Comparison of ENCODE assay signal across 10 cellular contexts in the genomic region with DNA sequence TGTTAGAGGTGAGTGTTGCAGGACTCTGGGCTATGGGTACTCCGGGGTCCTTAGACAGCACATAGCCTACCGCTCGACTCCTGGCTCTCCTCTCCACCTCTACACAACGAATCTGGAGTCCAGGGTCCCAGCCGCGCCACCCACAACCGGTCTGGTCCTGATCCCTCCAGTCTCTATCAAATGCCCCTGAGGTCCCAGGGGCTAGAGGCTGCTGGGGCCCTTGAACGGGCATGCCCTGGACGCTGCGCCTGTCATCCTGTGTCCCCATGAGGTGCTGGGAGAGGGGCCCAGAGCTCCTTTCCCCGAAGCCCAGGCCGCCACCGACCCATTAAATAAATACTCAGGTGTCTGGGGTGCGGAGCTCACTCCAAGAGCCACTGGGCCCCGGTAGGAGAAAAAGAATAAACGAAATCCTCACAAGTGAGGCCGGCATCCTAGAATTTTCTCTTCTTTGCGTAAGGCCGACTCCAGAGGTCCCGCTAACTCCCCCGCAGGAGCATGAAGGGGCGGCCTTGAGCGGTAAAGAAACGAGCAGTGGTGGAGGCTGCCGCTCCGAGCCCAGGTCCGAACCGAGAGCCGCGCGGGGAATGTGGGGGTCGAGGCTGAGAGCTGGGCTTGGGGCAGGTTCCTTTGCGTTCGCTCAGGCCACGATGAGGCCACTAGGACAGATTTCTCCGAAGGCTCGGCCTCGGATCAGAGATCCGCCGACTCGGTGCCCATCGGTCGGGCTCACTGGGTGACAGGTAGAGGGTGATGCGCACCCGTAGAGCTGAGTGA.
A peak's percentile ranks its signal among the peaks of the same experiment; 100 is the strongest.
DNase-seq lines count a peak whose midpoint lies in the region; ATAC-seq and TF ChIP-seq lines count a peak whose summit lies in the region.
"Had no signal": no experiment of that assay in that cellular context is flagged by ENCODE, and none has a peak within 500 bp of the region (broad histone marks: within the 10 kb centered on the region; RNA-seq: fewer than 3 reads in every experiment).

No MANE protein-coding gene starts in this region.

- H3F3A ChIP-seq in SK-N-SH (replicated peaks; ENCODE audit: insufficient read depth): peaks cover under 1% of the 10 kb centered on the region

- H3K4me2 ChIP-seq in SK-N-SH: no peak overlapping the region
- H3K4me2 ChIP-seq in osteoblast (ENCODE audit: insufficient read depth, low read length): no peak overlapping the region

- H3K27ac ChIP-seq in SK-N-SH (ENCODE audit: low read depth in 2 of 2, low read length in 1 of 2) (no peak overlapping the region), osteoblast (ENCODE audit: low read depth, low read length) (no peak overlapping the region)

- no peak overlapping the region for H2AFZ ChIP-seq in SK-N-SH (ENCODE audit: low read depth)
- no peak overlapping the region for H2AFZ ChIP-seq in osteoblast (ENCODE audit: low read length)

- ATAC-seq in SK-N-SH treated with all-trans-retinoic acid at 6 μM for 48 hours (no peak), HG03469 (IDR thresholded peaks at IDR 0.05; ENCODE audit: unreplicated experiment) (no peak)
- ATAC-seq: sciatic nerve had no signal

- peaks cover 0 to 31% of the 10 kb centered on the region in 2 experiments; a peak in 1 of 4 replicates for H3K4me1 ChIP-seq in SK-N-SH (ENCODE audit: control insufficient read depth in 1 of 2, insufficient read depth in 2 of 2, low read depth in 1 of 2, low read length in 1 of 2)
- H3K4me1 ChIP-seq in NT2/D1 (ENCODE audit: insufficient read depth, insufficient read length): peaks cover 22% of the 10 kb centered on the region
- H3K4me1 ChIP-seq in osteoblast (ENCODE audit: insufficient read depth, low read length): no peaks in the 10 kb centered on the region

- peaks cover 38% of the 10 kb centered on the region for H3K27me3 ChIP-seq in SK-N-SH (ENCODE audit: insufficient read depth)
- H3K27me3 ChIP-seq in NT2/D1 (ENCODE audit: insufficient read depth, insufficient read length): peaks cover 56% of the 10 kb centered on the region
- H3K27me3 ChIP-seq in osteoblast (ENCODE audit: insufficient read depth, low read length): peaks cover 62% of the 10 kb centered on the region

- POLR2A ChIA-PET in SK-N-SH (lab: Yijun Ruan, JAX): no interaction called here

- no peak for TF ChIP-seq CTCF in SK-N-SH (IDR thresholded peaks at IDR 0.05)
- TF ChIP-seq CTCF in epithelial cell of esophagus (IDR thresholded peaks at IDR 0.05; ENCODE audit: insufficient read depth, low read depth, low read length, missing control alignments): no peak
- TF ChIP-seq CTCF in osteoblast (IDR thresholded peaks at IDR 0.05; ENCODE audit: extremely low read depth, low read depth, low read length): no peak

- DNase-seq in SK-N-SH: peak; percentile 39
- no peak for DNase-seq in NT2/D1 (ENCODE audit: low read depth, low spot score)
- no peak for DNase-seq in epithelial cell of esophagus (ENCODE audit: low read depth)
- DNase-seq in osteoblast (ENCODE audit: insufficient read length, low spot score, missing footprints): peak; percentile 91
- no peak for DNase-seq in NCI-H345 treated with DMSO at 0.1 percent for 48 hours (lab: John Stamatoyannopoulos, UW; ENCODE audit: unreplicated experiment)
- no peak for DNase-seq in NCI-H345 (lab: John Stamatoyannopoulos, UW)
- DNase-seq: NCI-H1048 had no signal

- no peaks in the 10 kb centered on the region for H3K9me2 ChIP-seq in SK-N-SH

- H3K9ac ChIP-seq in SK-N-SH (no peak overlapping the region), NT2/D1 (ENCODE audit: insufficient read length, low read depth) (peak overlapping the region; percentile 67)

- TF ChIP-seq RAD21 in SK-N-SH (IDR thresholded peaks at IDR 0.05; ENCODE audit: low read length): no peak

- TF ChIP-seq EP300 in SK-N-SH (IDR thresholded peaks at IDR 0.05; ENCODE audit: borderline replicate concordance in 1 of 2, low read depth in 1 of 2, low read length in 1 of 2): no peak

- H3K9me3 ChIP-seq in SK-N-SH (no peaks in the 10 kb centered on the region), NT2/D1 (ENCODE audit: insufficient read depth, low read length) (no peaks in the 10 kb centered on the region; the same call in 1 of the 2 replicates), osteoblast (ENCODE audit: low read depth, low read length) (no peaks in the 10 kb centered on the region)

- H3K4me3 ChIP-seq in SK-N-SH (ENCODE audit: low read depth in 2 of 2, low read length in 1 of 2): no peak overlapping the region; a peak in 1 of 4 replicates
- peak overlapping the region; percentile 60 for H3K4me3 ChIP-seq in NT2/D1 (ENCODE audit: insufficient read length, low read depth)
- peak overlapping the region; percentile 68 for H3K4me3 ChIP-seq in epithelial cell of esophagus (ENCODE audit: low read length)
- H3K4me3 ChIP-seq in osteoblast (ENCODE audit: insufficient read depth, low read length): no peak overlapping the region

- H4K20me1 ChIP-seq in SK-N-SH (ENCODE audit: insufficient read depth) (peaks cover 22% of the 10 kb centered on the region; the same call in 1 of the 2 replicates), osteoblast (ENCODE audit: insufficient read depth, low read length) (peaks cover 3% of the 10 kb centered on the region)

- 96% methylated on average over 44 of the region's 45 CpGs for WGBS in SK-N-SH (ENCODE audit: low lambda C conversion rate)

- CTCF ChIA-PET in SK-N-SH (lab: Yijun Ruan, JAX): interaction anchor here (0.9 to 1.4 kb wide), 2 partner anchors 22 to 904 kb away, joined by 3 to 4 read pairs; no protein-coding TSS in a partner anchor

- H3K79me2 ChIP-seq in SK-N-SH (ENCODE audit: insufficient read depth) (peaks cover 18% of the 10 kb centered on the region; the same call in 1 of the 2 replicates), osteoblast (ENCODE audit: insufficient read depth, low read length) (no peaks in the 10 kb centered on the region)

- H3K36me3 ChIP-seq in SK-N-SH (replicated peaks in 1 of 2; ENCODE audit: control insufficient read depth in 1 of 2, insufficient read depth in 2 of 2, low read length in 1 of 2) (no peaks in the 10 kb centered on the region), NT2/D1 (ENCODE audit: insufficient read depth, insufficient read length, low read length) (no peaks in the 10 kb centered on the region), osteoblast (ENCODE audit: insufficient read depth, low read length) (no peaks in the 10 kb centered on the region)

TF ChIP-seq in SK-N-SH, 30 proteins besides CTCF, POLR2A, EP300 and RAD21 (continues in another document):
- TF ChIP-seq ELF1 (IDR thresholded peaks at IDR 0.05) (no peak), NRF1 (IDR thresholded peaks at IDR 0.05; ENCODE audit: low read depth, low read length) (no peak), NFIC (IDR thresholded peaks at IDR 0.05; ENCODE audit: borderline replicate concordance) (no peak)
- TF ChIP-seq, protein P1, sequence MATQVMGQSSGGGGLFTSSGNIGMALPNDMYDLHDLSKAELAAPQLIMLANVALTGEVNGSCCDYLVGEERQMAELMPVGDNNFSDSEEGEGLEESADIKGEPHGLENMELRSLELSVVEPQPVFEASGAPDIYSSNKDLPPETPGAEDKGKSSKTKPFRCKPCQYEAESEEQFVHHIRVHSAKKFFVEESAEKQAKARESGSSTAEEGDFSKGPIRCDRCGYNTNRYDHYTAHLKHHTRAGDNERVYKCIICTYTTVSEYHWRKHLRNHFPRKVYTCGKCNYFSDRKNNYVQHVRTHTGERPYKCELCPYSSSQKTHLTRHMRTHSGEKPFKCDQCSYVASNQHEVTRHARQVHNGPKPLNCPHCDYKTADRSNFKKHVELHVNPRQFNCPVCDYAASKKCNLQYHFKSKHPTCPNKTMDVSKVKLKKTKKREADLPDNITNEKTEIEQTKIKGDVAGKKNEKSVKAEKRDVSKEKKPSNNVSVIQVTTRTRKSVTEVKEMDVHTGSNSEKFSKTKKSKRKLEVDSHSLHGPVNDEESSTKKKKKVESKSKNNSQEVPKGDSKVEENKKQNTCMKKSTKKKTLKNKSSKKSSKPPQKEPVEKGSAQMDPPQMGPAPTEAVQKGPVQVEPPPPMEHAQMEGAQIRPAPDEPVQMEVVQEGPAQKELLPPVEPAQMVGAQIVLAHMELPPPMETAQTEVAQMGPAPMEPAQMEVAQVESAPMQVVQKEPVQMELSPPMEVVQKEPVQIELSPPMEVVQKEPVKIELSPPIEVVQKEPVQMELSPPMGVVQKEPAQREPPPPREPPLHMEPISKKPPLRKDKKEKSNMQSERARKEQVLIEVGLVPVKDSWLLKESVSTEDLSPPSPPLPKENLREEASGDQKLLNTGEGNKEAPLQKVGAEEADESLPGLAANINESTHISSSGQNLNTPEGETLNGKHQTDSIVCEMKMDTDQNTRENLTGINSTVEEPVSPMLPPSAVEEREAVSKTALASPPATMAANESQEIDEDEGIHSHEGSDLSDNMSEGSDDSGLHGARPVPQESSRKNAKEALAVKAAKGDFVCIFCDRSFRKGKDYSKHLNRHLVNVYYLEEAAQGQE (IDR thresholded peaks at IDR 0.05; ENCODE audit: low read depth, low read length): no peak

TF ChIP-seq in SK-N-SH treated with all-trans-retinoic acid at 6 μM for 48 hours, 23 proteins besides CTCF, POLR2A, EP300 and RAD21 (continues in another document):
- TF ChIP-seq, protein P2, sequence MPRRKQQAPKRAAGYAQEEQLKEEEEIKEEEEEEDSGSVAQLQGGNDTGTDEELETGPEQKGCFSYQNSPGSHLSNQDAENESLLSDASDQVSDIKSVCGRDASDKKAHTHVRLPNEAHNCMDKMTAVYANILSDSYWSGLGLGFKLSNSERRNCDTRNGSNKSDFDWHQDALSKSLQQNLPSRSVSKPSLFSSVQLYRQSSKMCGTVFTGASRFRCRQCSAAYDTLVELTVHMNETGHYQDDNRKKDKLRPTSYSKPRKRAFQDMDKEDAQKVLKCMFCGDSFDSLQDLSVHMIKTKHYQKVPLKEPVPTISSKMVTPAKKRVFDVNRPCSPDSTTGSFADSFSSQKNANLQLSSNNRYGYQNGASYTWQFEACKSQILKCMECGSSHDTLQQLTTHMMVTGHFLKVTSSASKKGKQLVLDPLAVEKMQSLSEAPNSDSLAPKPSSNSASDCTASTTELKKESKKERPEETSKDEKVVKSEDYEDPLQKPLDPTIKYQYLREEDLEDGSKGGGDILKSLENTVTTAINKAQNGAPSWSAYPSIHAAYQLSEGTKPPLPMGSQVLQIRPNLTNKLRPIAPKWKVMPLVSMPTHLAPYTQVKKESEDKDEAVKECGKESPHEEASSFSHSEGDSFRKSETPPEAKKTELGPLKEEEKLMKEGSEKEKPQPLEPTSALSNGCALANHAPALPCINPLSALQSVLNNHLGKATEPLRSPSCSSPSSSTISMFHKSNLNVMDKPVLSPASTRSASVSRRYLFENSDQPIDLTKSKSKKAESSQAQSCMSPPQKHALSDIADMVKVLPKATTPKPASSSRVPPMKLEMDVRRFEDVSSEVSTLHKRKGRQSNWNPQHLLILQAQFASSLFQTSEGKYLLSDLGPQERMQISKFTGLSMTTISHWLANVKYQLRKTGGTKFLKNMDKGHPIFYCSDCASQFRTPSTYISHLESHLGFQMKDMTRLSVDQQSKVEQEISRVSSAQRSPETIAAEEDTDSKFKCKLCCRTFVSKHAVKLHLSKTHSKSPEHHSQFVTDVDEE (CRISPR knock-in tag; IDR thresholded peaks at IDR 0.05): no peak
- TF ChIP-seq SNAI2 (CRISPR knock-in tag; IDR thresholded peaks at IDR 0.05) (no peak), ZFP30 (CRISPR knock-in tag; IDR thresholded peaks at IDR 0.05) (no peak), TOX (CRISPR knock-in tag; IDR thresholded peaks at IDR 0.05; ENCODE audit: borderline replicate concordance) (no peak), ESRRG (CRISPR knock-in tag; IDR thresholded peaks at IDR 0.05) (no peak), CSDC2 (CRISPR knock-in tag; IDR thresholded peaks at IDR 0.05) (no peak)

Comparison
In these comparisons a context has a peak if more than half of its experiments do, and no peak if none do; other contexts are left out.
1. DNase-seq: peak in SK-N-SH (single experiment) and osteoblast (single experiment); none in NT2/D1 (single experiment), epithelial cell of esophagus (single experiment), NCI-H345 treated with DMSO at 0.1 percent for 48 hours (single experiment) and NCI-H345 (single experiment).
2. H3K4me3 ChIP-seq: peak in NT2/D1 (single experiment) and epithelial cell of esophagus (single experiment); none in SK-N-SH (0 of 2) and osteoblast (single experiment).